Comparison of ENCODE assay signal across 1 cellular context in genomic region chr7:129773328-129773731, GRCh38.
TF ChIP-seq lines count a peak whose summit lies in the region.

No MANE protein-coding gene starts in this region.

TF ChIP-seq in GM12878, 131 proteins besides CTCF, POLR2A, EP300 and RAD21 (continued from another document):
- TF ChIP-seq RUNX3 (IDR thresholded peaks at IDR 0.05; ENCODE audit: low read length) (no peak), JUNB (IDR thresholded peaks at IDR 0.05) (no peak), YY1 (IDR thresholded peaks at IDR 0.05; ENCODE audit: low read depth, low read length) (no peak), GABPA (IDR thresholded peaks at IDR 0.05; ENCODE audit: low read depth) (no peak), SPI1 (IDR thresholded peaks at IDR 0.05; ENCODE audit: borderline replicate concordance, insufficient read depth, low read depth, low read length) (no peak)
